34 cellular contexts compared by ENCODE assay signal in genomic region chr4:162836773-162837172, GRCh38.
"Had no signal": no experiment of that assay in that cellular context is flagged by ENCODE, and none has a peak within 500 bp of the region (broad histone marks: within the 10 kb centered on the region; RNA-seq: fewer than 3 reads in every experiment).

No MANE protein-coding gene starts in this region.

- H3K9me3 ChIP-seq: ascending aorta, Peyer's patch had no signal

- H3K4me1 ChIP-seq: ascending aorta, Peyer's patch had no signal

- H3K9ac ChIP-seq: KMS-11 had no signal

- H3K36me3 ChIP-seq: ascending aorta, cardiac muscle cell, Peyer's patch had no signal

- H3K4me2 ChIP-seq: KMS-11 had no signal

- H3K27me3 ChIP-seq: ascending aorta, cardiac muscle cell, Peyer's patch had no signal

- DNase-seq: activated CD4-positive, alpha-beta memory T cell treated with anti-CD3 and anti-CD28 coated beads, Interleukin-2, amount 10 ng/mL, durations not matched to agents 7 days and 5 days; activated CD4-positive, alpha-beta T cell treated with anti-CD3 and anti-CD28 coated beads for 1 hour; activated CD4-positive, alpha-beta T cell treated with anti-CD3 and anti-CD28 coated beads for 48 hours; activated CD4-positive, CD25-positive, alpha-beta regulatory T cell; activated CD8-positive, alpha-beta memory T cell treated with anti-CD3 and anti-CD28 coated beads for 24 hours; activated CD8-positive, alpha-beta memory T cell treated with anti-CD3 and anti-CD28 coated beads, Interleukin-2, amount 10 ng/mL, durations not matched to agents 7 days and 5 days; activated CD8-positive, alpha-beta memory T cell treated with anti-CD3 and anti-CD28 coated beads, Interleukin-2, amount 50 U/mL, for 48 hours; activated effector memory CD4-positive, alpha-beta T cell treated with Interleukin-2 at 50 U/mL for 16 hours; activated naive CD4-positive, alpha-beta T cell; activated naive CD8-positive, alpha-beta T cell treated with anti-CD3 and anti-CD28 coated beads, Interleukin-2, amount 10 ng/mL, durations not matched to agents 7 days and 5 days; activated T-cell treated with anti-CD3 and anti-CD28 coated beads, Interleukin-2, amount 50 U/mL, for 48 hours; MM.1S; MV-4-11; NCI-H1092; NCI-H1436 treated with DMSO at 0.1 percent for 48 hours; NCI-H1694 treated with DMSO at 0.1 percent for 48 hours; NCI-H2029; NCI-H2107; NCI-H2171; NCI-H510A; NCI-H526; NCI-H748 treated with DMSO at 0.1 percent for 48 hours; NK-92 treated with Interleukin-12 subunit alpha and Interleukin-12 subunit beta, amount 100 ng/mL, for 24 hours; PC-3; Peyer's patch; RPMI8226; SW 1271; T-helper 1 cell; T-helper 2 cell; T-helper 9 cell had no signal

- ATAC-seq: activated CD8-positive, alpha-beta memory T cell treated with anti-CD3 and anti-CD28 coated beads, Interleukin-2, amount 10 ng/mL, durations not matched to agents 7 days and 5 days; PC-3 had no signal

- H3K27ac ChIP-seq: ascending aorta, cardiac muscle cell, KMS-11, Peyer's patch, VCaP had no signal

- H3K4me3 ChIP-seq: ascending aorta, cardiac muscle cell, Peyer's patch had no signal
